Comparison of ENCODE assay signal across 1 cellular context in the genomic region with DNA sequence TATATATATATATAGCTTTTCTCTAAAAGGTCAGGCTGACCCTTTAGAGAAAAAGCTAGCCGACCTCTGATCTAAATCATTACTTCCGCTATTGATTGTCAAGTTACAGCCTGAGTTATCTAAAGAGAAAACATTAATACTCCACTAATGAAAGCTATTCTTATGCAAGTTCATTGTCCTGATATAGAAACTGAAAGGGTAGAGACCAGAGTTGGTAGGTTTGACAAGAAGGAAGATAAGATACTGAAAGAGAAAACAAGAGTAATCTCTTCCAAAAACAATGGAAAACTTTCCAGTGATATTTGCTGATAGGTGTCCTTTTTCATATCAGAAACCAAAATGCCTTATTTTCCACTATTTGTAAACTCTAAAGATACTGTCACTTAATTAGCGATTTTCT.
TF ChIP-seq lines count a peak whose summit lies in the region.

No MANE protein-coding gene starts in this region.

TF ChIP-seq in K562, 482 proteins besides CTCF, POLR2A, EP300 and RAD21:
- TF ChIP-seq ZNF316 (IDR thresholded peaks at IDR 0.05) (peak; percentile 34; the same call in 1 of the 2 replicates), CBFA2T3 (IDR thresholded peaks at IDR 0.05) (peak; percentile 34; the same call in 1 of the 2 replicates), C11orf30 (IDR thresholded peaks at IDR 0.05; ENCODE audit: low read depth) (0 out of 2 replicates have a peak, but pooled peaks have one; percentile 34), TAL1 (IDR thresholded peaks at IDR 0.05) (peak; percentile 31; the same call in 1 of the 2 replicates), SOX6 (IDR thresholded peaks at IDR 0.05) (peak; percentile 70), SREBF2 (CRISPR knock-in tag; IDR thresholded peaks at IDR 0.05) (no peak)
TF ChIP-seq in K562: peak in this region for 5.
